19 cellular contexts compared by ENCODE assay signal in the genomic region with DNA sequence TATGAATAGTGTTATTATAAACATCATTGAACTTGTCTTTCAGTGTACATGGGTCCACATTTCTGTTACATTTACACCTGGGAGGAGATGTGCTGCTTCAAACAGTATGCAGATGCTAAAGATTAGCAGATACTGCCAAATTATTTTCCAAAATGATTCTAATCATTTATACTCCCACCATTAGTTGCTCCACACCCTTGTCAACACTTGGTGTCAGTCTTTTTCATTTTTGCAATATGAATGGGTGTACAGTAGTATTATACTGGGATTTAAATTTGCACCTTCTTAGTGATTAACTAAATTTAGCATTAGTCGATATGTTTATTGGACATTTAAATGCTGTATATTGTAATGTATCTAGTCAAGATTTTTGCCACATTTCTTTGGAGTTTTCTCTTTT.
A peak's percentile ranks its signal among the peaks of the same experiment; 100 is the strongest.
DNase-seq lines count a peak whose midpoint lies in the region; ATAC-seq and TF ChIP-seq lines count a peak whose summit lies in the region.
"Had no signal": no experiment of that assay in that cellular context is flagged by ENCODE, and none has a peak within 500 bp of the region (broad histone marks: within the 10 kb centered on the region; RNA-seq: fewer than 3 reads in every experiment).

No MANE protein-coding gene starts in this region.

- TF ChIP-seq CTCF in RWPE2 (IDR thresholded peaks at IDR 0.05; ENCODE audit: poor library complexity, severe bottlenecking) = peak; percentile 67
- TF ChIP-seq CTCF in epithelial cell of proximal tubule (conservative IDR thresholded peaks at IDR 0.05; ENCODE audit: low read depth, low read length) = peak; percentile 35

- DNase-seq in NCI-H1417 (lab: John Stamatoyannopoulos, UW) (peak in 2 of 3 experiments; percentile 2 to 17), NCI-H1417 treated with DMSO at 0.1 percent for 48 hours (lab: John Stamatoyannopoulos, UW) (no peak), RWPE2 (ENCODE audit: low spot score) (no peak), epithelial cell of proximal tubule (ENCODE audit: low read depth) (no peak), superior temporal gyrus (ENCODE audit: extremely low spot score) (peak; percentile 13), activated gamma-delta T cell (lab: John Stamatoyannopoulos, UW) (no peak), MG63 (no peak)
- DNase-seq in stimulated activated CD4-positive, alpha-beta T cell treated with anti-CD3 and anti-CD28 coated beads, Interleukin-4, amount 100 ng/mL, for 4 hours = no peak
- DNase-seq: activated CD4-positive, CD25-positive, alpha-beta regulatory T cell; activated naive CD8-positive, alpha-beta T cell treated with anti-CD3 and anti-CD28 coated beads for 36 hours; DMS53; effector CD4-positive, alpha-beta T cell; naive B cell; NCI-H187; NCI-H510A; SHP77; T-helper 2 cell had no signal

- H3K36me3 ChIP-seq in RWPE2 (ENCODE audit: low read depth) (no peaks in the 10 kb centered on the region), MG63 (no peaks in the 10 kb centered on the region)
- H3K36me3 ChIP-seq: breast epithelium had no signal

- H3K9me3 ChIP-seq in RWPE2 (ENCODE audit: severe bottlenecking) (no peaks in the 10 kb centered on the region), MG63 (no peaks in the 10 kb centered on the region)
- H3K9me3 ChIP-seq: breast epithelium had no signal

- H3K27me3 ChIP-seq in RWPE2 (ENCODE audit: insufficient read depth, poor library complexity, severe bottlenecking) (no peaks in the 10 kb centered on the region), MG63 (no peaks in the 10 kb centered on the region)
- H3K27me3 ChIP-seq: breast epithelium had no signal

- no peak overlapping the region for H3K27ac ChIP-seq in RWPE2 (ENCODE audit: poor library complexity, severe bottlenecking)
- H3K27ac ChIP-seq: breast epithelium had no signal

- no peaks in the 10 kb centered on the region for H3K4me1 ChIP-seq in RWPE2 (ENCODE audit: insufficient read depth, poor library complexity, severe bottlenecking)
- H3K4me1 ChIP-seq: breast epithelium had no signal

- peak; percentile 56; the same call in 1 of the 3 replicates for ATAC-seq in RWPE2 (ENCODE audit: low read depth)

- H3K4me3 ChIP-seq in RWPE2 (ENCODE audit: severe bottlenecking) (no peak overlapping the region), epithelial cell of proximal tubule (ENCODE audit: low read depth, low read length) (no peak overlapping the region), MG63 (no peak overlapping the region)
- H3K4me3 ChIP-seq: breast epithelium, lung had no signal

Comparison
In these comparisons a context has a peak if more than half of its experiments do, and no peak if none do; other contexts are left out.
1. DNase-seq: peak in NCI-H1417 (2 of 3) and superior temporal gyrus (single experiment); none in NCI-H1417 treated with DMSO at 0.1 percent for 48 hours (single experiment), RWPE2 (single experiment), epithelial cell of proximal tubule (single experiment), stimulated activated CD4-positive, alpha-beta T cell treated with anti-CD3 and anti-CD28 coated beads, Interleukin-4, amount 100 ng/mL, for 4 hours (0 of 2), activated gamma-delta T cell (single experiment) and MG63 (single experiment).